In genomic region chr2:221310720-221311119, GRCh38 we compare ENCODE assay signal across 20 cellular contexts.
"Had no signal": no experiment of that assay in that cellular context is flagged by ENCODE, and none has a peak within 500 bp of the region (broad histone marks: within the 10 kb centered on the region; RNA-seq: fewer than 3 reads in every experiment).

No MANE protein-coding gene starts in this region.

- H3K27ac ChIP-seq: body of pancreas, foreskin keratinocyte, left lung, neural progenitor cell, vagina had no signal

- ATAC-seq: activated CD8-positive, alpha-beta memory T cell treated with anti-CD3 and anti-CD28 coated beads, Interleukin-2, amount 10 ng/mL, durations not matched to agents 7 days and 5 days; activated naive CD8-positive, alpha-beta T cell treated with anti-CD3 and anti-CD28 coated beads, Interleukin-2, amount 50 U/mL, for 24 hours; body of pancreas; foreskin keratinocyte; naive thymus-derived CD4-positive, alpha-beta T cell; stimulated activated naive B cell treated with anti-CD40 and anti-IgM and Interleukin-4, amounts not matched to agents 10 μg/mL and 1 μg/mL and 100 μg/mL, for 72 hours had no signal

- DNase-seq: activated CD4-positive, alpha-beta memory T cell treated with anti-CD3 and anti-CD28 coated beads, Interleukin-2, amount 10 ng/mL, durations not matched to agents 7 days and 5 days; activated CD4-positive, alpha-beta T cell treated with anti-CD3 and anti-CD28 coated beads, Interleukin-2, amount 10 ng/mL, durations not matched to agents 24 days and 14 days; activated CD8-positive, alpha-beta memory T cell treated with anti-CD3 and anti-CD28 coated beads, Interleukin-2, amount 10 ng/mL, durations not matched to agents 7 days and 5 days; activated effector memory CD4-positive, alpha-beta T cell treated with anti-CD3 and anti-CD28 coated beads, Interleukin-2, amount 50 U/mL, for 16 hours; activated naive CD4-positive, alpha-beta T cell treated with anti-CD3 and anti-CD28 coated beads, Interleukin-2, amount 50 U/mL, for 16 hours; activated naive CD8-positive, alpha-beta T cell treated with anti-CD3 and anti-CD28 coated beads, Interleukin-2, amount 50 U/mL, for 24 hours; activated T-cell treated with anti-CD3 and anti-CD28 coated beads for 4 hours; body of pancreas; effector CD8-positive, alpha-beta T cell; erythroblast; foreskin keratinocyte; immature natural killer cell; left lung; naive thymus-derived CD4-positive, alpha-beta T cell; stimulated activated CD4-positive, alpha-beta T cell treated with anti-CD3 and anti-CD28 coated beads, Interleukin-2, amount 100 ng/mL, for 48 hours; stimulated activated CD8-positive, alpha-beta memory T cell treated with anti-CD3 and anti-CD28 coated beads, Interleukin-4, amount 100 ng/mL, for 48 hours; stimulated activated naive B cell treated with anti-CD40 and anti-IgM and Interleukin-4, amounts not matched to agents 10 μg/mL and 1 μg/mL and 100 μg/mL, for 72 hours; trophoblast cell had no signal
